In the genomic region with DNA sequence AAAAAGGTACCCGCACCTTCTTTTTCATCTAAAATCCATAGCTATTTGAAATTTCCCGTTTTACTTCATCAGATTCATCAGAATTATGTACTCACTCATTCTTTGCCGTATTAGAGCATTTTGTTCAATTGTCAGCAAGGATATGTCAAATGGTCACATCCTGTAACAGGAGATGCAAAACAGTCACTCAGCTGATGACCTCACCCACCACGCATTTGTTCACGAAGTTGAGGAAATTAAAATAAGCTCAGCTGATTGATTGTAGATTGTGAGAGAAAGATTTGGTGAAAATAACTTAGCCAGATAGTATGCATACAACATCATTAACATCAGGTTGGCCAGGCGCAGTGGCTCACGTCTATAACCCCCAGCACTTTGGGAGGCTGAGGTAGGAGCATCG, we compare ENCODE assay signal across 1 cellular context.
A peak's percentile ranks its signal among the peaks of the same experiment; 100 is the strongest.
TF ChIP-seq lines count a peak whose summit lies in the region.

No MANE protein-coding gene starts in this region.

TF ChIP-seq in K562, 482 proteins besides CTCF, POLR2A, EP300 and RAD21:
- TF ChIP-seq, protein P1, sequence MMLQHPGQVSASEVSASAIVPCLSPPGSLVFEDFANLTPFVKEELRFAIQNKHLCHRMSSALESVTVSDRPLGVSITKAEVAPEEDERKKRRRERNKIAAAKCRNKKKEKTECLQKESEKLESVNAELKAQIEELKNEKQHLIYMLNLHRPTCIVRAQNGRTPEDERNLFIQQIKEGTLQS (IDR thresholded peaks at IDR 0.05) = peak; percentile 76
- TF ChIP-seq, protein P1 (CRISPR knock-in tag; conservative IDR thresholded peaks at IDR 0.05) = no peak
- TF ChIP-seq MTA2 (IDR thresholded peaks at IDR 0.05; ENCODE audit: low read depth) = no peak
- TF ChIP-seq CHD4 (IDR thresholded peaks at IDR 0.05; ENCODE audit: insufficient read depth, insufficient replicate concordance, low read depth, low read length, poor library complexity, severe bottlenecking) = no peak
- no peak for TF ChIP-seq TCFL5 (CRISPR knock-in tag; conservative IDR thresholded peaks at IDR 0.05)
- TF ChIP-seq MYBL2 (IDR thresholded peaks at IDR 0.05; ENCODE audit: low read depth) = no peak
- no peak for TF ChIP-seq MYBL2 (CRISPR knock-in tag; IDR thresholded peaks at IDR 0.05; ENCODE audit: borderline replicate concordance)
TF ChIP-seq in K562: peak in this region for 1.
